Comparison of ENCODE assay signal across 1 cellular context in the genomic region with DNA sequence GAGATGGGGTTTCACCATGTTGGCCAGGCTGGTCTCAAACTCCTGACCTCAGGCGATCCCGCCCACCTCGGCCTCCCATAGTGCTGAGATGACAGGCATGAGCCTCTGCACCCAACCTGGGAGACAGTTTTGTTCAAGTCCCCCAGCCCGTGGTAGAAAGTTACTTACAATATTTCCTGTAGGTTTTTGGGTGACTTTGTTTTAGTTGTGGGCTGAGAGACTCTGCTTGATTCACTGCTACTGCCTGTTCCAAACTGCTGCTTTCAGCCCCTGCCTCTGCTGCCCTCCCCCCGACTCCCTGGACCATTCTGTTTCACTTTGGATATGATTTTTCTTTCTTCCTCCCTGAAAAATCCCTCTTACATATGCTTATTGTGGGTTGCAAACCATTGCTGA.
TF ChIP-seq lines count a peak whose summit lies in the region.

No MANE protein-coding gene starts in this region.

TF ChIP-seq in HepG2, 621 proteins besides CTCF, POLR2A, EP300 and RAD21 (continued from another document):
- TF ChIP-seq CREB1 (IDR thresholded peaks at IDR 0.05) (no peak), CREB1 (CRISPR knock-in tag; IDR thresholded peaks at IDR 0.05) (no peak), CHCHD3 (CRISPR knock-in tag; IDR thresholded peaks at IDR 0.05) (no peak), ZNF235 (CRISPR knock-in tag; IDR thresholded peaks at IDR 0.05; ENCODE audit: borderline replicate concordance) (no peak), POLR2AphosphoS5 (IDR thresholded peaks at IDR 0.05; ENCODE audit: low read depth, low read length) (no peak), PLRG1 (conservative IDR thresholded peaks at IDR 0.05) (no peak), SRF (IDR thresholded peaks at IDR 0.05; ENCODE audit: low read depth, low read length) (no peak), ZNF570 (CRISPR knock-in tag; IDR thresholded peaks at IDR 0.05; ENCODE audit: borderline replicate concordance) (no peak), RORA (CRISPR knock-in tag; IDR thresholded peaks at IDR 0.05) (no peak), ZBTB1 (CRISPR knock-in tag; IDR thresholded peaks at IDR 0.05; ENCODE audit: borderline replicate concordance) (no peak), KLF6 (CRISPR knock-in tag; IDR thresholded peaks at IDR 0.05) (no peak)
- TF ChIP-seq, protein P1, sequence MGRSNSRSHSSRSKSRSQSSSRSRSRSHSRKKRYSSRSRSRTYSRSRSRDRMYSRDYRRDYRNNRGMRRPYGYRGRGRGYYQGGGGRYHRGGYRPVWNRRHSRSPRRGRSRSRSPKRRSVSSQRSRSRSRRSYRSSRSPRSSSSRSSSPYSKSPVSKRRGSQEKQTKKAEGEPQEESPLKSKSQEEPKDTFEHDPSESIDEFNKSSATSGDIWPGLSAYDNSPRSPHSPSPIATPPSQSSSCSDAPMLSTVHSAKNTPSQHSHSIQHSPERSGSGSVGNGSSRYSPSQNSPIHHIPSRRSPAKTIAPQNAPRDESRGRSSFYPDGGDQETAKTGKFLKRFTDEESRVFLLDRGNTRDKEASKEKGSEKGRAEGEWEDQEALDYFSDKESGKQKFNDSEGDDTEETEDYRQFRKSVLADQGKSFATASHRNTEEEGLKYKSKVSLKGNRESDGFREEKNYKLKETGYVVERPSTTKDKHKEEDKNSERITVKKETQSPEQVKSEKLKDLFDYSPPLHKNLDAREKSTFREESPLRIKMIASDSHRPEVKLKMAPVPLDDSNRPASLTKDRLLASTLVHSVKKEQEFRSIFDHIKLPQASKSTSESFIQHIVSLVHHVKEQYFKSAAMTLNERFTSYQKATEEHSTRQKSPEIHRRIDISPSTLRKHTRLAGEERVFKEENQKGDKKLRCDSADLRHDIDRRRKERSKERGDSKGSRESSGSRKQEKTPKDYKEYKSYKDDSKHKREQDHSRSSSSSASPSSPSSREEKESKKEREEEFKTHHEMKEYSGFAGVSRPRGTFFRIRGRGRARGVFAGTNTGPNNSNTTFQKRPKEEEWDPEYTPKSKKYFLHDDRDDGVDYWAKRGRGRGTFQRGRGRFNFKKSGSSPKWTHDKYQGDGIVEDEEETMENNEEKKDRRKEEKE (IDR thresholded peaks at IDR 0.05): no peak
- TF ChIP-seq, protein P2, sequence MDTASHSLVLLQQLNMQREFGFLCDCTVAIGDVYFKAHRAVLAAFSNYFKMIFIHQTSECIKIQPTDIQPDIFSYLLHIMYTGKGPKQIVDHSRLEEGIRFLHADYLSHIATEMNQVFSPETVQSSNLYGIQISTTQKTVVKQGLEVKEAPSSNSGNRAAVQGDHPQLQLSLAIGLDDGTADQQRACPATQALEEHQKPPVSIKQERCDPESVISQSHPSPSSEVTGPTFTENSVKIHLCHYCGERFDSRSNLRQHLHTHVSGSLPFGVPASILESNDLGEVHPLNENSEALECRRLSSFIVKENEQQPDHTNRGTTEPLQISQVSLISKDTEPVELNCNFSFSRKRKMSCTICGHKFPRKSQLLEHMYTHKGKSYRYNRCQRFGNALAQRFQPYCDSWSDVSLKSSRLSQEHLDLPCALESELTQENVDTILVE (CRISPR knock-in tag; IDR thresholded peaks at IDR 0.05): no peak
- TF ChIP-seq, protein P3, sequence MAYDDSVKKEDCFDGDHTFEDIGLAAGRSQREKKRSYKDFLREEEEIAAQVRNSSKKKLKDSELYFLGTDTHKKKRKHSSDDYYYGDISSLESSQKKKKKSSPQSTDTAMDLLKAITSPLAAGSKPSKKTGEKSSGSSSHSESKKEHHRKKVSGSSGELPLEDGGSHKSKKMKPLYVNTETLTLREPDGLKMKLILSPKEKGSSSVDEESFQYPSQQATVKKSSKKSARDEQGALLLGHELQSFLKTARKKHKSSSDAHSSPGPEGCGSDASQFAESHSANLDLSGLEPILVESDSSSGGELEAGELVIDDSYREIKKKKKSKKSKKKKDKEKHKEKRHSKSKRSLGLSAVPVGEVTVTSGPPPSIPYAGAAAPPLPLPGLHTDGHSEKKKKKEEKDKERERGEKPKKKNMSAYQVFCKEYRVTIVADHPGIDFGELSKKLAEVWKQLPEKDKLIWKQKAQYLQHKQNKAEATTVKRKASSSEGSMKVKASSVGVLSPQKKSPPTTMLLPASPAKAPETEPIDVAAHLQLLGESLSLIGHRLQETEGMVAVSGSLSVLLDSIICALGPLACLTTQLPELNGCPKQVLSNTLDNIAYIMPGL (CRISPR knock-in tag; IDR thresholded peaks at IDR 0.05; ENCODE audit: borderline replicate concordance in 1 of 2, low read depth in 1 of 2): no peak
